1 cellular context compared by ENCODE assay signal in the genomic region with DNA sequence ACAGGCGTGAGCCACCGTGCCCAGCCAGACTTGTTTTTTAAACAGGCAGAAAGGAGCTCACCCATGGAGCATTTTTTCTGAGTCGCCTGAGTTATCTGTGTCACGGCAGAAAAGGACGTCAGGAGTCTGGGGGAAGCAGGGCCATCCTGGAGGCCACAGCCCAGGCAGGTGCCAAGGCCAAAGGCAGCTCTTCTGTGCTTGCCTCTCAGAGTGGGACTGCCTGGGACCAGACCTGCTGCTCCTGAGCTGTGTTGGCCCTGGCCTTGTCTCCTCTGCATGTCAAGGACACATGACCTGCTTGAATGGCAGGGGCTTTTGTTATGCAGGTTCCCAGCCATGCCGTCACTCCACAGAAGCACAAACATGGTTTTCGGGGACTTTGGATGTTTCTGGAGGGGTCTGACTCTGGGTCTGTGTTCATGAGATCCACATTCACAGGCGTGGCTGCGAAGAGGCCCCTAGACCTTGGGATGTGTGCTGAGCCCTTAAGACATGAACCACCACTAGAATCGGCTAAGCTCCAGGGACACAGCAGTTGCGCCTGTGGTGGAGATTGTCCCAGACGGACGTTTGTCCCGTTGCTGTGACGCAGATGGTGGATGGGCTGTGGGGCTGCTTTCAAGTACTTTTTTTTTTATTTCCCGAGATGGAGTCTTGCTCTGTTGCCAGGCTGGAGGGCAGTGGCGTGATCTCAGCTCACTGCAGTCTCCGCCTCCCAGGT.
TF ChIP-seq lines count a peak whose summit lies in the region.

No MANE protein-coding gene starts in this region.

TF ChIP-seq in HepG2, 621 proteins besides CTCF, POLR2A, EP300 and RAD21 (continued from another document and continues in another):
- TF ChIP-seq, protein P1, sequence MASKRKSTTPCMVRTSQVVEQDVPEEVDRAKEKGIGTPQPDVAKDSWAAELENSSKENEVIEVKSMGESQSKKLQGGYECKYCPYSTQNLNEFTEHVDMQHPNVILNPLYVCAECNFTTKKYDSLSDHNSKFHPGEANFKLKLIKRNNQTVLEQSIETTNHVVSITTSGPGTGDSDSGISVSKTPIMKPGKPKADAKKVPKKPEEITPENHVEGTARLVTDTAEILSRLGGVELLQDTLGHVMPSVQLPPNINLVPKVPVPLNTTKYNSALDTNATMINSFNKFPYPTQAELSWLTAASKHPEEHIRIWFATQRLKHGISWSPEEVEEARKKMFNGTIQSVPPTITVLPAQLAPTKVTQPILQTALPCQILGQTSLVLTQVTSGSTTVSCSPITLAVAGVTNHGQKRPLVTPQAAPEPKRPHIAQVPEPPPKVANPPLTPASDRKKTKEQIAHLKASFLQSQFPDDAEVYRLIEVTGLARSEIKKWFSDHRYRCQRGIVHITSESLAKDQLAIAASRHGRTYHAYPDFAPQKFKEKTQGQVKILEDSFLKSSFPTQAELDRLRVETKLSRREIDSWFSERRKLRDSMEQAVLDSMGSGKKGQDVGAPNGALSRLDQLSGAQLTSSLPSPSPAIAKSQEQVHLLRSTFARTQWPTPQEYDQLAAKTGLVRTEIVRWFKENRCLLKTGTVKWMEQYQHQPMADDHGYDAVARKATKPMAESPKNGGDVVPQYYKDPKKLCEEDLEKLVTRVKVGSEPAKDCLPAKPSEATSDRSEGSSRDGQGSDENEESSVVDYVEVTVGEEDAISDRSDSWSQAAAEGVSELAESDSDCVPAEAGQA (IDR thresholded peaks at IDR 0.05; ENCODE audit: low read depth) = no peak
- TF ChIP-seq, protein P1 (CRISPR knock-in tag; IDR thresholded peaks at IDR 0.05; ENCODE audit: borderline replicate concordance) = no peak
- TF ChIP-seq ZNF460 (CRISPR knock-in tag; IDR thresholded peaks at IDR 0.05; ENCODE audit: borderline replicate concordance) (no peak), GFI1 (CRISPR knock-in tag; IDR thresholded peaks at IDR 0.05; ENCODE audit: borderline replicate concordance) (no peak), TEAD3 (CRISPR knock-in tag; optimal IDR thresholded peaks at IDR 0.05; ENCODE audit: borderline replicate concordance) (peak; percentile 73), CEBPG (CRISPR knock-in tag; IDR thresholded peaks at IDR 0.05) (no peak), CBX1 (IDR thresholded peaks at IDR 0.05; ENCODE audit: low read depth) (no peak), ZNF841 (CRISPR knock-in tag; IDR thresholded peaks at IDR 0.05; ENCODE audit: borderline replicate concordance) (no peak), SIN3A (IDR thresholded peaks at IDR 0.05; ENCODE audit: borderline replicate concordance, low read depth, low read length) (no peak), ZNF34 (CRISPR knock-in tag; IDR thresholded peaks at IDR 0.05; ENCODE audit: borderline replicate concordance) (no peak), CEBPZ (IDR thresholded peaks at IDR 0.05; ENCODE audit: low read length) (no peak), RFX3 (CRISPR knock-in tag; IDR thresholded peaks at IDR 0.05) (no peak), BCLAF1 (IDR thresholded peaks at IDR 0.05) (no peak), ADNP (CRISPR knock-in tag; IDR thresholded peaks at IDR 0.05) (peak; percentile 48; the same call in 1 of the 2 replicates), ZNF547 (CRISPR knock-in tag; IDR thresholded peaks at IDR 0.05) (no peak), TOE1 (CRISPR knock-in tag; IDR thresholded peaks at IDR 0.05) (no peak), ZSCAN31 (CRISPR knock-in tag; IDR thresholded peaks at IDR 0.05; ENCODE audit: low read depth) (peak; percentile 44; the same call in 1 of the 2 replicates), PATZ1 (CRISPR knock-in tag; IDR thresholded peaks at IDR 0.05) (peak; percentile 28; the same call in 1 of the 2 replicates), ZNF530 (CRISPR knock-in tag; IDR thresholded peaks at IDR 0.05; ENCODE audit: low read depth) (no peak), TFE3 (CRISPR knock-in tag; IDR thresholded peaks at IDR 0.05) (peak; percentile 67), ZNF691 (CRISPR knock-in tag; IDR thresholded peaks at IDR 0.05; ENCODE audit: borderline replicate concordance, low read depth) (peak; percentile 54; the same call in 1 of the 2 replicates), ELF3 (CRISPR knock-in tag; IDR thresholded peaks at IDR 0.05) (no peak), CREB1 (IDR thresholded peaks at IDR 0.05) (no peak), CREB1 (CRISPR knock-in tag; IDR thresholded peaks at IDR 0.05) (no peak), ZNF572 (CRISPR knock-in tag; IDR thresholded peaks at IDR 0.05) (0 out of 2 replicates have a peak, but pooled peaks have one; percentile 9)
- TF ChIP-seq, protein P2, sequence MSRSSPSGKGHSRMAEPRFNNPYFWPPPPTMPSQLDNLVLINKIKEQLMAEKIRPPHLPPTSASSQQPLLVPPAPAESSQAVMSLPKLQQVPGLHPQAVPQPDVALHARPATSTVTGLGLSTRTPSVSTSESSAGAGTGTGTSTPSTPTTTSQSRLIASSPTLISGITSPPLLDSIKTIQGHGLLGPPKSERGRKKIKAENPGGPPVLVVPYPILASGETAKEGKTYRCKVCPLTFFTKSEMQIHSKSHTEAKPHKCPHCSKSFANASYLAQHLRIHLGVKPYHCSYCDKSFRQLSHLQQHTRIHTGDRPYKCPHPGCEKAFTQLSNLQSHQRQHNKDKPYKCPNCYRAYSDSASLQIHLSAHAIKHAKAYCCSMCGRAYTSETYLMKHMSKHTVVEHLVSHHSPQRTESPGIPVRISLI (CRISPR knock-in tag; IDR thresholded peaks at IDR 0.05; ENCODE audit: borderline replicate concordance) = peak; percentile 42
- TF ChIP-seq, protein P3, sequence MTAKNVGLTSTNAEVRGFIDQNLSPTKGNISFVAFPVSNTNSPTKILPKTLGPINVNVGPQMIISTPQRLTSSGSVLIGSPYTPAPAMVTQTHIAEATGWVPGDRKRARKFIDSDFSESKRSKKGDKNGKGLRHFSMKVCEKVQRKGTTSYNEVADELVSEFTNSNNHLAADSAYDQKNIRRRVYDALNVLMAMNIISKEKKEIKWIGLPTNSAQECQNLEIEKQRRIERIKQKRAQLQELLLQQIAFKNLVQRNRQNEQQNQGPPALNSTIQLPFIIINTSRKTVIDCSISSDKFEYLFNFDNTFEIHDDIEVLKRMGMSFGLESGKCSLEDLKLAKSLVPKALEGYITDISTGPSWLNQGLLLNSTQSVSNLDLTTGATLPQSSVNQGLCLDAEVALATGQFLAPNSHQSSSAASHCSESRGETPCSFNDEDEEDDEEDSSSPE (CRISPR knock-in tag; IDR thresholded peaks at IDR 0.05) = no peak
- TF ChIP-seq, protein P4, sequence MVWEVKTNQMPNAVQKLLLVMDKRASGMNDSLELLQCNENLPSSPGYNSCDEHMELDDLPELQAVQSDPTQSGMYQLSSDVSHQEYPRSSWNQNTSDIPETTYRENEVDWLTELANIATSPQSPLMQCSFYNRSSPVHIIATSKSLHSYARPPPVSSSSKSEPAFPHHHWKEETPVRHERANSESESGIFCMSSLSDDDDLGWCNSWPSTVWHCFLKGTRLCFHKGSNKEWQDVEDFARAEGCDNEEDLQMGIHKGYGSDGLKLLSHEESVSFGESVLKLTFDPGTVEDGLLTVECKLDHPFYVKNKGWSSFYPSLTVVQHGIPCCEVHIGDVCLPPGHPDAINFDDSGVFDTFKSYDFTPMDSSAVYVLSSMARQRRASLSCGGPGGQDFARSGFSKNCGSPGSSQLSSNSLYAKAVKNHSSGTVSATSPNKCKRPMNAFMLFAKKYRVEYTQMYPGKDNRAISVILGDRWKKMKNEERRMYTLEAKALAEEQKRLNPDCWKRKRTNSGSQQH (CRISPR knock-in tag; IDR thresholded peaks at IDR 0.05; ENCODE audit: low read depth) = no peak
- TF ChIP-seq, protein P5, sequence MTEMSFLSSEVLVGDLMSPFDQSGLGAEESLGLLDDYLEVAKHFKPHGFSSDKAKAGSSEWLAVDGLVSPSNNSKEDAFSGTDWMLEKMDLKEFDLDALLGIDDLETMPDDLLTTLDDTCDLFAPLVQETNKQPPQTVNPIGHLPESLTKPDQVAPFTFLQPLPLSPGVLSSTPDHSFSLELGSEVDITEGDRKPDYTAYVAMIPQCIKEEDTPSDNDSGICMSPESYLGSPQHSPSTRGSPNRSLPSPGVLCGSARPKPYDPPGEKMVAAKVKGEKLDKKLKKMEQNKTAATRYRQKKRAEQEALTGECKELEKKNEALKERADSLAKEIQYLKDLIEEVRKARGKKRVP (CRISPR knock-in tag; IDR thresholded peaks at IDR 0.05) = no peak
